In the genomic region with DNA sequence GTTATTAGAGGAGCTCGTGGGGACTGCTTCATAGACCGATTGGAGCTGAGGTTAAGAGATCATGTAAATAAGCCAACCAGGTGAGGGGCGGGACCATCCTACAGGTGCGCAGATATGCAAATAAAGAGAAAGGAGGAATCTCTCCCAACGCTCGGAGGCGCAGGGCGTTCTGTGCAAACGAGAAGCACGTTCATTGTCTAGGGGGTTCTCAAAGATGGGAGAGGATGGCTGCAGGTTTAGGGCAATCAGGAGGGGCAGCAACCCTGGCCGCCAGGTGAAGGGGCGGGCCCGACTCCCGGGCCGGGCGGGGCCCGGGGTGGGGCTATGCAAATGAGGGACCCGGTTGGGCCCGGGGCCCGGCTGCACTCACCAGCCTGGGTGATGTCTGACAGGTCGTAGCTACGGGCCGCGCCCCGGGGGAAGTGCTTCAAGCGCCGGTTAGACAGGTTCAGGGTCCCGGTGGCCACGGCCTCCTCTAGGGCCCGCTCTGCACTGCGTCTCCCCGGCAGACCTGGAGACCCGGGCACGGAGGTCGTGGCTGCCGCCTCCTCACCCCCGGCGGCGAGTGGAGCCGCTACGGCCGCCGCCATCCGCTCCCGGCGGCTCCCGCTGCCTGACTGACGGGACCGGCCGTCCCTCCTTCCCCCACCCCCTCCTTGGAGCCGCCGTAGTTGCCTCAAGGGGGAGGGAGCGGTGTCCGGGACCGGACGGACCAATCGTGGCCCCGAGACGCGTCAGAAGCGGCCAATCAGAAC, we compare ENCODE assay signal across 1 cellular context.
TF ChIP-seq lines count a peak whose summit lies in the region.

LRCH4 (minus strand) TSS at position 619 of the 755 bp plus-strand sequence; CDS start at position 590, 29 bp downstream.

TF ChIP-seq in GM12878, 131 proteins besides CTCF, POLR2A, EP300 and RAD21 (continues in another document):
- TF ChIP-seq IRF4 (IDR thresholded peaks at IDR 0.05; ENCODE audit: low read depth, low read length): no peak
- peak; percentile 61 for TF ChIP-seq HCFC1 (IDR thresholded peaks at IDR 0.05; ENCODE audit: low read length)
- TF ChIP-seq MXI1 (IDR thresholded peaks at IDR 0.05; ENCODE audit: low read depth, low read length): peak; percentile 45; the same call in 1 of the 2 replicates
- TF ChIP-seq SMAD5 (IDR thresholded peaks at IDR 0.05; ENCODE audit: low read depth): peak; percentile 83
- TF ChIP-seq HSF1 (IDR thresholded peaks at IDR 0.05; ENCODE audit: low read depth, low read length): no peak
- TF ChIP-seq, protein P1, sequence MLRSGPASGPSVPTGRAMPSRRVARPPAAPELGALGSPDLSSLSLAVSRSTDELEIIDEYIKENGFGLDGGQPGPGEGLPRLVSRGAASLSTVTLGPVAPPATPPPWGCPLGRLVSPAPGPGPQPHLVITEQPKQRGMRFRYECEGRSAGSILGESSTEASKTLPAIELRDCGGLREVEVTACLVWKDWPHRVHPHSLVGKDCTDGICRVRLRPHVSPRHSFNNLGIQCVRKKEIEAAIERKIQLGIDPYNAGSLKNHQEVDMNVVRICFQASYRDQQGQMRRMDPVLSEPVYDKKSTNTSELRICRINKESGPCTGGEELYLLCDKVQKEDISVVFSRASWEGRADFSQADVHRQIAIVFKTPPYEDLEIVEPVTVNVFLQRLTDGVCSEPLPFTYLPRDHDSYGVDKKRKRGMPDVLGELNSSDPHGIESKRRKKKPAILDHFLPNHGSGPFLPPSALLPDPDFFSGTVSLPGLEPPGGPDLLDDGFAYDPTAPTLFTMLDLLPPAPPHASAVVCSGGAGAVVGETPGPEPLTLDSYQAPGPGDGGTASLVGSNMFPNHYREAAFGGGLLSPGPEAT (IDR thresholded peaks at IDR 0.05; ENCODE audit: low read depth): peak; percentile 85
- no peak; a peak in 1 of 4 replicates for TF ChIP-seq BHLHE40 (IDR thresholded peaks at IDR 0.05; ENCODE audit: borderline replicate concordance in 1 of 2, low read depth in 2 of 2, low read length in 1 of 2)
- peak; percentile 89 for TF ChIP-seq YY1 (IDR thresholded peaks at IDR 0.05; ENCODE audit: low read depth, low read length)
- TF ChIP-seq TCF7 (IDR thresholded peaks at IDR 0.05; ENCODE audit: borderline replicate concordance): no peak
- peak; percentile 51 for TF ChIP-seq NR2F1 (conservative IDR thresholded peaks at IDR 0.05)
- TF ChIP-seq ATF7 (IDR thresholded peaks at IDR 0.05; ENCODE audit: low read depth): no peak
- 0 out of 2 replicates have a peak, but pooled peaks have one; percentile 36 for TF ChIP-seq MEF2A (IDR thresholded peaks at IDR 0.05; ENCODE audit: insufficient read depth, low read depth, low read length)
- no peak for TF ChIP-seq MEF2B (IDR thresholded peaks at IDR 0.05; ENCODE audit: partially characterized antibody, poor library complexity, severe bottlenecking)
- 0 out of 2 replicates have a peak, but pooled peaks have one; percentile 53 for TF ChIP-seq ZBTB4 (CRISPR knock-in tag; IDR thresholded peaks at IDR 0.05)
- peak; percentile 73; the same call in 1 of the 2 replicates for TF ChIP-seq PML (IDR thresholded peaks at IDR 0.05; ENCODE audit: low read length)
- TF ChIP-seq TARDBP (IDR thresholded peaks at IDR 0.05; ENCODE audit: borderline replicate concordance): peak; percentile 81; the same call in 1 of the 2 replicates
- TF ChIP-seq IKZF2 (IDR thresholded peaks at IDR 0.05): peak in 1 of 2 experiments; percentile 14; a peak in 1 of 4 replicates
- TF ChIP-seq ASH2L (IDR thresholded peaks at IDR 0.05; ENCODE audit: borderline replicate concordance, low read depth): no peak
- TF ChIP-seq STAT1 (conservative IDR thresholded peaks at IDR 0.05): 0 out of 2 replicates have a peak, but pooled peaks have one; percentile 59
- TF ChIP-seq IRF5 (IDR thresholded peaks at IDR 0.05; ENCODE audit: borderline replicate concordance): no peak
- peak in 1 of 2 experiments; percentile 78; a peak in 1 of 3 replicates for TF ChIP-seq EGR1 (IDR thresholded peaks at IDR 0.05; ENCODE audit: borderline replicate concordance in 1 of 2, low read depth in 2 of 2, low read length in 2 of 2)
- TF ChIP-seq PAX5 (IDR thresholded peaks at IDR 0.05; ENCODE audit: borderline replicate concordance, low read depth, low read length): peak; percentile 33; the same call in 1 of the 2 replicates
- TF ChIP-seq CBX3 (IDR thresholded peaks at IDR 0.05; ENCODE audit: borderline replicate concordance, low read depth): no peak
- peak; percentile 93 for TF ChIP-seq BACH1 (IDR thresholded peaks at IDR 0.05; ENCODE audit: borderline replicate concordance)
- peak; percentile 92 for TF ChIP-seq NKRF (conservative IDR thresholded peaks at IDR 0.05)
- TF ChIP-seq LARP7 (IDR thresholded peaks at IDR 0.05): peak; percentile 97
- TF ChIP-seq BCLAF1 (IDR thresholded peaks at IDR 0.05): no peak; the same call in 1 of the 2 replicates
- peak; percentile 79; the same call in 1 of the 2 replicates for TF ChIP-seq POLR2AphosphoS2 (IDR thresholded peaks at IDR 0.05; ENCODE audit: low read depth, low read length)
- TF ChIP-seq, protein P2, sequence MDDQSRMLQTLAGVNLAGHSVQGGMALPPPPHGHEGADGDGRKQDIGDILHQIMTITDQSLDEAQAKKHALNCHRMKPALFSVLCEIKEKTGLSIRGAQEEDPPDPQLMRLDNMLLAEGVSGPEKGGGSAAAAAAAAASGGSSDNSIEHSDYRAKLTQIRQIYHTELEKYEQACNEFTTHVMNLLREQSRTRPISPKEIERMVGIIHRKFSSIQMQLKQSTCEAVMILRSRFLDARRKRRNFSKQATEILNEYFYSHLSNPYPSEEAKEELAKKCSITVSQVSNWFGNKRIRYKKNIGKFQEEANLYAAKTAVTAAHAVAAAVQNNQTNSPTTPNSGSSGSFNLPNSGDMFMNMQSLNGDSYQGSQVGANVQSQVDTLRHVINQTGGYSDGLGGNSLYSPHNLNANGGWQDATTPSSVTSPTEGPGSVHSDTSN (IDR thresholded peaks at IDR 0.05; ENCODE audit: insufficient replicate concordance, low read depth, low read length): peak; percentile 88
- TF ChIP-seq, protein P3, sequence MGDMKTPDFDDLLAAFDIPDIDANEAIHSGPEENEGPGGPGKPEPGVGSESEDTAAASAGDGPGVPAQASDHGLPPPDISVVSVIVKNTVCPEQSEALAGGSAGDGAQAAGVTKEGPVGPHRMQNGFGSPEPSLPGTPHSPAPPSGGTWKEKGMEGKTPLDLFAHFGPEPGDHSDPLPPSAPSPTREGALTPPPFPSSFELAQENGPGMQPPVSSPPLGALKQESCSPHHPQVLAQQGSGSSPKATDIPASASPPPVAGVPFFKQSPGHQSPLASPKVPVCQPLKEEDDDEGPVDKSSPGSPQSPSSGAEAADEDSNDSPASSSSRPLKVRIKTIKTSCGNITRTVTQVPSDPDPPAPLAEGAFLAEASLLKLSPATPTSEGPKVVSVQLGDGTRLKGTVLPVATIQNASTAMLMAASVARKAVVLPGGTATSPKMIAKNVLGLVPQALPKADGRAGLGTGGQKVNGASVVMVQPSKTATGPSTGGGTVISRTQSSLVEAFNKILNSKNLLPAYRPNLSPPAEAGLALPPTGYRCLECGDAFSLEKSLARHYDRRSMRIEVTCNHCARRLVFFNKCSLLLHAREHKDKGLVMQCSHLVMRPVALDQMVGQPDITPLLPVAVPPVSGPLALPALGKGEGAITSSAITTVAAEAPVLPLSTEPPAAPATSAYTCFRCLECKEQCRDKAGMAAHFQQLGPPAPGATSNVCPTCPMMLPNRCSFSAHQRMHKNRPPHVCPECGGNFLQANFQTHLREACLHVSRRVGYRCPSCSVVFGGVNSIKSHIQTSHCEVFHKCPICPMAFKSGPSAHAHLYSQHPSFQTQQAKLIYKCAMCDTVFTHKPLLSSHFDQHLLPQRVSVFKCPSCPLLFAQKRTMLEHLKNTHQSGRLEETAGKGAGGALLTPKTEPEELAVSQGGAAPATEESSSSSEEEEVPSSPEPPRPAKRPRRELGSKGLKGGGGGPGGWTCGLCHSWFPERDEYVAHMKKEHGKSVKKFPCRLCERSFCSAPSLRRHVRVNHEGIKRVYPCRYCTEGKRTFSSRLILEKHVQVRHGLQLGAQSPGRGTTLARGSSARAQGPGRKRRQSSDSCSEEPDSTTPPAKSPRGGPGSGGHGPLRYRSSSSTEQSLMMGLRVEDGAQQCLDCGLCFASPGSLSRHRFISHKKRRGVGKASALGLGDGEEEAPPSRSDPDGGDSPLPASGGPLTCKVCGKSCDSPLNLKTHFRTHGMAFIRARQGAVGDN (IDR thresholded peaks at IDR 0.05): no peak; the same call in 1 of the 2 replicates
- TF ChIP-seq GATAD2B (conservative IDR thresholded peaks at IDR 0.05; ENCODE audit: low read depth): peak; percentile 91
